ENCODE assay signal across 19 cellular contexts in the genomic region with DNA sequence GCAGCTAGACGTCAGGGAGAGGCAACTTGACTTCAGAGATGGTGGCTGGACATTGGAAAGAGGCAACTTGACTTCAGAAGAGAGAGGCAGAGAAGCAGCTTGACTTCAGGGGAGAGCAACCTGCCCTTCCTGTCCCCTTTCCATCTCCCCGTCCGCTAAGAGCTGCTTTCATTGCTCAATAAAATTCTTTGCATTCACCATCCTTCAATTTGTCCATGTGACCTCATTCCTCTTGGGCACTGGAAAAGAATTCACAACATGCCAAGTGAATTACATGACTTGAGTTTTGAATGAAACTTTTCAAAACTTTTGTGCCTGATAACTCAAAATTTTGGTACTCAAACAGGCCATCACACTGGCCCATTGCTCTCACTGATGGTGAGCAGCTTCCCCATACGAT.
"Had no signal": no experiment of that assay in that cellular context is flagged by ENCODE, and none has a peak within 500 bp of the region (broad histone marks: within the 10 kb centered on the region; RNA-seq: fewer than 3 reads in every experiment).

No MANE protein-coding gene starts in this region.

- H3K27me3 Mint-ChIP-seq: brain; effector memory CD8-positive, alpha-beta T cell; stimulated activated memory B cell treated with anti-CD40 and anti-IgM and Interleukin-4, amounts not matched to agents 10 μg/mL and 1 μg/mL and 100 μg/mL, for 72 hours had no signal

- H3K9me3 Mint-ChIP-seq: neural crest cell had no signal

- H2AFZ ChIP-seq: parathyroid adenoma had no signal

- FAIRE-seq: small intestine had no signal

- H3K27me3 ChIP-seq: tibial nerve, vagina had no signal

- H3K4me3 ChIP-seq: tibial nerve, vagina had no signal

- H3K9me3 ChIP-seq: vagina had no signal

- H3K27ac ChIP-seq: parathyroid adenoma, tibial nerve, vagina had no signal

- ATAC-seq: activated naive CD8-positive, alpha-beta T cell treated with anti-CD3 and anti-CD28 coated beads, Interleukin-2, amount 50 U/mL, for 24 hours; effector memory CD8-positive, alpha-beta T cell; left cardiac atrium had no signal

- H3K36me3 Mint-ChIP-seq: stimulated activated memory B cell treated with anti-CD40 and anti-IgM and Interleukin-4, amounts not matched to agents 10 μg/mL and 1 μg/mL and 100 μg/mL, for 72 hours had no signal

- H3K36me3 ChIP-seq: tibial nerve, vagina had no signal

- H3K4me1 ChIP-seq: parathyroid adenoma, tibial nerve, vagina had no signal

- H3K79me2 ChIP-seq: parathyroid adenoma had no signal

- H3K9ac ChIP-seq: parathyroid adenoma had no signal

- DNase-seq: activated CD4-positive, alpha-beta T cell treated with anti-CD3 and anti-CD28 coated beads for 1 hour; activated CD4-positive, alpha-beta T cell treated with anti-CD3 and anti-CD28 coated beads, Interleukin-2, amount 50 U/mL, for 48 hours; activated CD8-positive, alpha-beta memory T cell treated with anti-CD3 and anti-CD28 coated beads, Interleukin-2, amount 50 U/mL, for 48 hours; activated naive CD4-positive, alpha-beta T cell; activated naive CD8-positive, alpha-beta T cell treated with anti-CD3 and anti-CD28 coated beads, Interleukin-2, amount 50 U/mL, for 24 hours; effector memory CD8-positive, alpha-beta T cell; glutamatergic neuron; left cardiac atrium; retina; small intestine; T-helper 9 cell had no signal

- H3K4me3 Mint-ChIP-seq: activated naive CD8-positive, alpha-beta T cell treated with anti-CD3 and anti-CD28 coated beads, Interleukin-2, amount 50 U/mL, for 24 hours; activated T-helper 1 cell treated with anti-CD3 and anti-CD28 coated beads, Interleukin-12 subunit alpha, Interleukin-12 subunit beta, Interleukin-2, Interleukin-4 antibody, amounts not matched to agents 30 ng/mL and 10 ng/mL and 1 ng/mL, durations not matched to agents 14 hours and 24 hours and 36 hours; brain; dendritic cell treated with granulocyte-macrophage colony-stimulating factor and Interleukin-4, amounts not matched to agents 40 ng/mL and 50 ng/mL, for 4 days; neural crest cell; stimulated activated memory B cell treated with anti-CD40 and anti-IgM and Interleukin-4, amounts not matched to agents 10 μg/mL and 1 μg/mL and 100 μg/mL, for 72 hours had no signal

- H3K4me1 Mint-ChIP-seq: brain; neural crest cell; stimulated activated memory B cell treated with anti-CD40 and anti-IgM and Interleukin-4, amounts not matched to agents 10 μg/mL and 1 μg/mL and 100 μg/mL, for 72 hours had no signal

- H3K27ac Mint-ChIP-seq: activated naive CD8-positive, alpha-beta T cell treated with anti-CD3 and anti-CD28 coated beads, Interleukin-2, amount 50 U/mL, for 24 hours; activated T-helper 1 cell treated with anti-CD3 and anti-CD28 coated beads, Interleukin-12 subunit alpha, Interleukin-12 subunit beta, Interleukin-2, Interleukin-4 antibody, amounts not matched to agents 30 ng/mL and 10 ng/mL and 1 ng/mL, durations not matched to agents 14 hours and 24 hours and 36 hours; brain; dendritic cell treated with granulocyte-macrophage colony-stimulating factor and Interleukin-4, amounts not matched to agents 40 ng/mL and 50 ng/mL, for 4 days; stimulated activated memory B cell treated with anti-CD40 and anti-IgM and Interleukin-4, amounts not matched to agents 10 μg/mL and 1 μg/mL and 100 μg/mL, for 72 hours had no signal
